27 cellular contexts compared by ENCODE assay signal in the genomic region with DNA sequence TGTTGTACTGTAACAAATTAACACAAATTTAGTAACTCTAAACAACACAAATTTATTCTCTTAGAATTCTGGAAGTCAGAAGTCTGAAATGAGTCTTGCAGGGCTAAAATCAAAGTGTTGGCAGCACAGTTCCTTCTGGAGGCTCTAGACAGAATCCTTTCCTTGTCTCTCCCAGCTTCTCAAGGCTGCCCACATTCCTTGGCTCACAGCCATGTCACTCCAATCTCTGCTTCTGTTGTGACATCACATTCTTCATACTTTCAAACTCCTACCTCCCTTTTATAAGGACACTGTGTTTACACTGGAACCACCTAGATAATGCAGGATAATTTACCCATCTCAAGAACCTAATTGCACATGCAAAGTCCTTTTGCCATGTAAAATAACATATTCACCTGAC.
A peak's percentile ranks its signal among the peaks of the same experiment; 100 is the strongest.
DNase-seq lines count a peak whose midpoint lies in the region; ATAC-seq and TF ChIP-seq lines count a peak whose summit lies in the region.
"Had no signal": no experiment of that assay in that cellular context is flagged by ENCODE, and none has a peak within 500 bp of the region (broad histone marks: within the 10 kb centered on the region; RNA-seq: fewer than 3 reads in every experiment).

No MANE protein-coding gene starts in this region.

- no peak overlapping the region for H3K9ac ChIP-seq in PC-3 (ENCODE audit: low read length)

- TF ChIP-seq CTCF in PC-3 (conservative IDR thresholded peaks at IDR 0.05; ENCODE audit: low read depth, low read length), result no peak

- no peaks in the 10 kb centered on the region for H3F3A ChIP-seq in PC-3 (ENCODE audit: low read length, unreplicated experiment)

- no peaks in the 10 kb centered on the region for H3K9me3 ChIP-seq in PC-3 (ENCODE audit: low read length)
- H3K9me3 ChIP-seq in effector memory CD4-positive, alpha-beta T cell (ENCODE audit: control insufficient read depth, low read length), result no peaks in the 10 kb centered on the region
- H3K9me3 ChIP-seq: esophagus muscularis mucosa, vagina had no signal

- no peaks in the 10 kb centered on the region for H3K36me3 ChIP-seq in PC-3 (ENCODE audit: low read depth, low read length)
- no peaks in the 10 kb centered on the region for H3K36me3 ChIP-seq in effector memory CD4-positive, alpha-beta T cell (ENCODE audit: control insufficient read depth, insufficient read depth, low read length)
- H3K36me3 ChIP-seq: esophagus muscularis mucosa, thoracic aorta, vagina had no signal

- no peaks in the 10 kb centered on the region for H3K79me2 ChIP-seq in PC-3 (ENCODE audit: low read length)

- H3K4me2 ChIP-seq in PC-3 (ENCODE audit: low read length), result no peak overlapping the region

- H3K4me1 ChIP-seq in PC-3 (ENCODE audit: insufficient read depth, low read length), result no peaks in the 10 kb centered on the region
- H3K4me1 ChIP-seq in effector memory CD4-positive, alpha-beta T cell (ENCODE audit: control insufficient read depth, insufficient read depth, low read length, poor library complexity, severe bottlenecking), result no peaks in the 10 kb centered on the region
- H3K4me1 ChIP-seq: esophagus muscularis mucosa, vagina had no signal

- no peaks in the 10 kb centered on the region for H4K20me1 ChIP-seq in PC-3 (ENCODE audit: low read length)

- H3K27ac ChIP-seq in PC-3 (ENCODE audit: low read length), result no peak overlapping the region
- no peak overlapping the region for H3K27ac ChIP-seq in effector memory CD4-positive, alpha-beta T cell (ENCODE audit: insufficient read depth, low read length, poor library complexity, severe bottlenecking)
- H3K27ac ChIP-seq: coronary artery, esophagus muscularis mucosa, thoracic aorta, vagina had no signal

- DNase-seq in SIG-M5 treated with dmso at 0.1 percent for 504 hours (lab: John Stamatoyannopoulos, UW; ENCODE audit: unreplicated experiment), result peak; percentile 82
- DNase-seq in SIG-M5 (lab: John Stamatoyannopoulos, UW), result no peak
- peak; percentile 49 for DNase-seq in PC-3
- peak; percentile 30 for DNase-seq in inferior parietal cortex (ENCODE audit: extremely low spot score)
- no peak for DNase-seq in NCI-H1417 (lab: John Stamatoyannopoulos, UW)
- no peak for DNase-seq in COLO668 (lab: John Stamatoyannopoulos, UW; ENCODE audit: unreplicated experiment)
- no peak for DNase-seq in effector memory CD4-positive, alpha-beta T cell
- DNase-seq: activated CD4-positive, alpha-beta memory T cell treated with anti-CD3 and anti-CD28 coated beads, Interleukin-2, amount 10 ng/mL, durations not matched to agents 7 days and 5 days; activated CD4-positive, CD25-positive, alpha-beta regulatory T cell treated with anti-CD3 and anti-CD28 coated beads, Interleukin-2, amount 50 U/mL, for 72 hours; activated CD8-positive, alpha-beta memory T cell treated with anti-CD3 and anti-CD28 coated beads, Interleukin-2, amount 50 U/mL, for 48 hours; activated naive CD4-positive, alpha-beta T cell treated with anti-CD3 and anti-CD28 coated beads, Interleukin-2, amount 10 ng/mL, durations not matched to agents 7 days and 5 days; CD8-positive, alpha-beta memory T cell; DMS53; effector memory CD8-positive, alpha-beta T cell; Kasumi-1; left ventricle myocardium superior; naive thymus-derived CD4-positive, alpha-beta T cell; NCI-H1694; NCI-H2171 treated with DMSO at 0.1 percent for 48 hours; NCI-H526 treated with DMSO at 0.1 percent for 48 hours; stimulated activated naive CD4-positive, alpha-beta T cell treated with Interleukin-2 at 50 U/mL for 16 hours had no signal

- no peaks in the 10 kb centered on the region for H3K9me2 ChIP-seq in PC-3 (replicated peaks; ENCODE audit: low read length)

- POLR2A ChIA-PET in PC-3 (lab: Charles Lee; ENCODE audit: unreplicated experiment), result no interaction called here

- ATAC-seq in PC-3 (no peak; the same call in 1 of the 2 replicates), GM18909 (IDR thresholded peaks at IDR 0.05; ENCODE audit: poor library complexity, unreplicated experiment) (no peak)
- ATAC-seq: effector memory CD8-positive, alpha-beta T cell; HepG2; left ventricle myocardium superior; naive thymus-derived CD4-positive, alpha-beta T cell had no signal

- intact Hi-C loops in PC-3 (cut with micrococcal nuclease), result no loop called here

- H2AFZ ChIP-seq in PC-3 (ENCODE audit: low read length), result no peak overlapping the region

- H3K4me3 ChIP-seq in PC-3 (ENCODE audit: low read length), result no peak overlapping the region
- H3K4me3 ChIP-seq in effector memory CD4-positive, alpha-beta T cell (ENCODE audit: insufficient read depth, low read depth, low read length, poor library complexity, severe bottlenecking), result no peak overlapping the region
- H3K4me3 ChIP-seq: coronary artery, esophagus muscularis mucosa, thoracic aorta, vagina had no signal

- H3K27me3 ChIP-seq in PC-3 (ENCODE audit: low read length), result no peaks in the 10 kb centered on the region
- no peaks in the 10 kb centered on the region for H3K27me3 ChIP-seq in effector memory CD4-positive, alpha-beta T cell (replicated peaks; ENCODE audit: control insufficient read depth, insufficient read depth, low read length, poor library complexity, severe bottlenecking)
- H3K27me3 ChIP-seq: esophagus muscularis mucosa, vagina had no signal

- CTCF ChIA-PET in PC-3 (lab: Charles Lee), result no interaction called here

- no TSS peak for BruUV-seq in PC-3 (replicated peaks; lab: Mats Ljungman, UMichigan)

Comparison
In these comparisons a context has a peak if more than half of its experiments do, and no peak if none do; other contexts are left out.
1. DNase-seq: peak in SIG-M5 treated with dmso at 0.1 percent for 504 hours (single experiment), PC-3 (single experiment) and inferior parietal cortex (single experiment); none in SIG-M5 (single experiment), NCI-H1417 (0 of 3), COLO668 (single experiment) and effector memory CD4-positive, alpha-beta T cell (0 of 3).